ENCODE assay signal across 20 cellular contexts in the genomic region with DNA sequence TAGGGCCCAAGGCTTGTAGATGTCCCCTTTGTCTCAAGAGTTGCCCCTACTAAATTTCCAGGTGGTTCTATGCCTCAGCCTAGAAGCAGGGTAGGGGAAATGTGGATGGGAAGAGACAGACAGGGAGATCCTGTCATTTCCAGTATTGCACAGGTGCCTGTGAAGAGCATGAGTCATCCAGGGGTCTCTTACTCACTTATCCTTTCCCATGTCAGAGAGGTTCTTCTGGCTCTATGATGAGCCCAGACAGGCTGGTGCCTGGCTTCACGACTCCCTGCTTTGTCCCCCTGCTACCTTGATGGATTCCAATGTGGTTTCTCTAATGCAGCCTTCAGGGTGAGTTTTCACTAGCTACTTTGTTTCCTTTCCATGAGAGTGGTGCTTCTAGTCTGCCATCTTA. TPM values are rescaled to one million over a fixed set of nuclear protein-coding genes. Genes with fewer than 3 reads are reported as not detected.
DNase-seq lines count a peak whose midpoint lies in the region; ATAC-seq, FAIRE-seq and TF ChIP-seq lines count a peak whose summit lies in the region.
"Had no signal": no experiment of that assay in that cellular context is flagged by ENCODE, and none has a peak within 500 bp of the region (broad histone marks: within the 10 kb centered on the region; RNA-seq: fewer than 3 reads in every experiment).

No MANE protein-coding gene starts in this region.

- intact Hi-C loops in PC-3 (cut with micrococcal nuclease) (no loop called here), pancreas (cut with DNase I) (no loop called here)

- no CpG with 5 or more reads among the region's 1 CpG for WGBS in trophoblast cell (ENCODE audit: extremely low coverage, insufficient coverage, insufficient read length)
- WGBS in pancreas, 2 donors, result 80 to 100% methylated on average over 1 of the region's 1 CpG

- H3K14ac ChIP-seq in trophoblast cell (ENCODE audit: low read length), result no peak overlapping the region

- no peaks in the 10 kb centered on the region for H3K9me2 ChIP-seq in PC-3 (replicated peaks; ENCODE audit: low read length)

- no peak for FAIRE-seq in pancreas (lab: Jason Lieb, UNC)
- FAIRE-seq: G401.6, GM12891, GM19239, H1 had no signal

- no peaks in the 10 kb centered on the region for H3K4me1 ChIP-seq in PC-3 (ENCODE audit: insufficient read depth, low read length)
- no peaks in the 10 kb centered on the region for H3K4me1 ChIP-seq in trophoblast cell (ENCODE audit: control insufficient read depth in 1 of 2, insufficient read depth in 2 of 2, low read length in 2 of 2)
- H3K4me1 ChIP-seq in pancreas, result no peaks in the 10 kb centered on the region
- H3K4me1 ChIP-seq: BE2C, HAP-1 had no signal

- in situ Hi-C loops in G401 (cut with HindIII; ENCODE audit: low sequenced_read_pairs), result no loop called here

- no peak overlapping the region for H2BK12ac ChIP-seq in trophoblast cell (ENCODE audit: low read length)

- H3K9ac ChIP-seq in PC-3 (ENCODE audit: low read length) (no peak overlapping the region), trophoblast cell (ENCODE audit: low read length) (no peak overlapping the region)

- H4K8ac ChIP-seq in trophoblast cell (ENCODE audit: low read depth, low read length), result no peak overlapping the region

- H2BK120ac ChIP-seq in trophoblast cell (ENCODE audit: insufficient read depth, low read length, poor library complexity), result no peak overlapping the region

- H3K4me3 ChIP-seq in PC-3 (ENCODE audit: low read length), result no peak overlapping the region
- no peak overlapping the region for H3K4me3 ChIP-seq in epithelial cell of esophagus (ENCODE audit: low read length)
- H3K4me3 ChIP-seq in trophoblast cell (ENCODE audit: low read depth, low read length), result no peak overlapping the region
- H3K4me3 ChIP-seq in pancreas, result no peak overlapping the region
- H3K4me3 ChIP-seq: HAP-1 had no signal

- H4K12ac ChIP-seq in trophoblast cell (ENCODE audit: low read depth, low read length), result no peak overlapping the region

- no peaks in the 10 kb centered on the region for H3K79me2 ChIP-seq in PC-3 (ENCODE audit: low read length)
- no peaks in the 10 kb centered on the region for H3K79me2 ChIP-seq in trophoblast cell (ENCODE audit: control insufficient read depth, insufficient read depth, low read length, poor library complexity)

- BruUV-seq in PC-3 (replicated peaks; lab: Mats Ljungman, UMichigan), result no TSS peak

- H4K91ac ChIP-seq in trophoblast cell (ENCODE audit: low read depth, low read length), result no peak overlapping the region

- no peak overlapping the region for H2AK5ac ChIP-seq in trophoblast cell (ENCODE audit: low read length)

- H3K36me3 ChIP-seq in PC-3 (ENCODE audit: low read depth, low read length) (no peaks in the 10 kb centered on the region), trophoblast cell (ENCODE audit: control insufficient read depth in 1 of 2, insufficient read depth in 2 of 2, low read length in 2 of 2) (no peaks in the 10 kb centered on the region), pancreas (no peaks in the 10 kb centered on the region)
- H3K36me3 ChIP-seq: BE2C, HAP-1 had no signal

- no peak overlapping the region for H3K23ac ChIP-seq in trophoblast cell (ENCODE audit: low read length)

- TF ChIP-seq CTCF in PC-3 (conservative IDR thresholded peaks at IDR 0.05; ENCODE audit: low read depth, low read length), result no peak
- TF ChIP-seq CTCF in epithelial cell of esophagus (IDR thresholded peaks at IDR 0.05; ENCODE audit: insufficient read depth, low read depth, low read length, missing control alignments), result no peak
- TF ChIP-seq CTCF in pancreas (IDR thresholded peaks at IDR 0.05), result no peak

- no peak overlapping the region for H2AFZ ChIP-seq in PC-3 (ENCODE audit: low read length)
- H2AFZ ChIP-seq in trophoblast cell (ENCODE audit: insufficient read depth, low read length, poor library complexity), result no peak overlapping the region

- H3K18ac ChIP-seq in trophoblast cell (ENCODE audit: low read length), result no peak overlapping the region

- no peak for ATAC-seq in PC-3
- no peak for ATAC-seq in pancreas

- H3K4me2 ChIP-seq in PC-3 (ENCODE audit: low read length) (no peak overlapping the region), trophoblast cell (ENCODE audit: low read length) (no peak overlapping the region)

- H3K4ac ChIP-seq in trophoblast cell (ENCODE audit: low read depth, low read length), result no peak overlapping the region

- H4K20me1 ChIP-seq in PC-3 (ENCODE audit: low read length), result no peaks in the 10 kb centered on the region

- H3K27ac ChIP-seq in PC-3 (ENCODE audit: low read length) (no peak overlapping the region), trophoblast cell (ENCODE audit: low read depth, low read length) (no peak overlapping the region), pancreas (no peak overlapping the region)

- no peaks in the 10 kb centered on the region for H3K9me3 ChIP-seq in PC-3 (ENCODE audit: low read length)
- H3K9me3 ChIP-seq in trophoblast cell (ENCODE audit: insufficient read depth, low read depth, low read length), result peaks cover 2% of the 10 kb centered on the region
- H3K9me3 ChIP-seq in pancreas, result no peaks in the 10 kb centered on the region
- H3K9me3 ChIP-seq: BE2C, HAP-1 had no signal

- CTCF ChIA-PET in PC-3 (lab: Charles Lee), result no interaction called here

- no peaks in the 10 kb centered on the region for H3F3A ChIP-seq in PC-3 (ENCODE audit: low read length, unreplicated experiment)

- POLR2A ChIA-PET in PC-3 (lab: Charles Lee; ENCODE audit: unreplicated experiment), result no interaction called here

- H3K27me3 ChIP-seq in PC-3 (ENCODE audit: low read length), result no peaks in the 10 kb centered on the region
- H3K27me3 ChIP-seq in trophoblast cell (ENCODE audit: insufficient read depth, low read length), result no peaks in the 10 kb centered on the region
- no peaks in the 10 kb centered on the region for H3K27me3 ChIP-seq in pancreas
- H3K27me3 ChIP-seq: BE2C had no signal

- no peaks in the 10 kb centered on the region for H3K79me1 ChIP-seq in trophoblast cell (ENCODE audit: low read length)

- no peak overlapping the region for H2BK5ac ChIP-seq in trophoblast cell (ENCODE audit: low read depth, low read length, poor library complexity)

- DNase-seq in ELR (ENCODE audit: low read depth), result peak; percentile 15
- peak; percentile 9 for DNase-seq in PC-3
- peak; percentile 61 for DNase-seq in epithelial cell of esophagus (ENCODE audit: low read depth)
- DNase-seq in trophoblast cell, result peak; percentile 1 to 13
- DNase-seq in DMS 273 (lab: John Stamatoyannopoulos, UW; ENCODE audit: unreplicated experiment), result no peak
- DNase-seq in G401 (ENCODE audit: low spot score), result no peak
- no peak for DNase-seq in pancreas
- DNase-seq: ACHN; BE2C; C1 segment of cervical spinal cord; CD4-positive, CD25-positive, alpha-beta regulatory T cell; CD8-positive, alpha-beta memory T cell; COR-L47; DMS79 treated with DMSO at 0.1 percent for 48 hours; KG1 had no signal

RNA-seq across cellular contexts. Expression of gene DDX60, which starts 35.2 kb away (rescaled TPM):
- total RNA-seq in PC-3 (2014; rRNA removed) (3.2 and 6.3 TPM in 2 replicates), pancreas (10 to 100 TPM in 1 of 6 donors, 1 to 10 TPM in 5; 3.5 to 10.2 (median 3.9) TPM)
- polyA plus RNA-seq in trophoblast cell (2013), result 0.67 and 0.78 TPM in 2 replicates
- total RNA-seq in G401 (2014; rRNA removed; shearing (Covaris generic)), result 0.06 TPM in 1 of 2 replicates, not detected in the other
- polyA plus RNA-seq in pancreas, result 1 to 10 TPM; 1.2 to 3.4 TPM

Comparison
In these comparisons a context has a peak if more than half of its experiments do, and no peak if none do; other contexts are left out.
1. DNase-seq: peak in ELR (single experiment), PC-3 (single experiment), epithelial cell of esophagus (single experiment) and trophoblast cell (2 of 2); none in DMS 273 (single experiment), G401 (single experiment) and pancreas (0 of 6).